In the genomic region with DNA sequence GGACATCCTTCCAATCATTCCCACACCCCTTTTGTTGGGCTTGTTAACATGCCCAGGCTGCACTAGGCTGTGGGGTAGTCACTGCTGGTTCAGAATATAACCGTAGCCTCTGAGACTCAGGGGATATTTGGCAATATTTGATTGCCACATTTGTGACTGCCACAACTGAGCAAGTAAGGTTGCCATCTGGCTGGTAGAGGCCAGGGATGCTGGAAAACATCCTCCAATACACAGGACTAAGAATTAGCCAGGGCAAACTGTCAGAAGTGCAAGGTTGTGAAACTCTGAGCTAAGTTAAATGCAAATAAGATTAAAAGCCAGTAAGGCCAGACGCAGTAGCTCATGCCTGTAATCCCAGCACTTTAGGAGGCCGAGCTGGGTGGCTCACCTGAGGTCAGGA, we compare ENCODE assay signal across 23 cellular contexts.
A peak's percentile ranks its signal among the peaks of the same experiment; 100 is the strongest.
DNase-seq lines count a peak whose midpoint lies in the region; ATAC-seq and TF ChIP-seq lines count a peak whose summit lies in the region.
"Had no signal": no experiment of that assay in that cellular context is flagged by ENCODE, and none has a peak within 500 bp of the region (broad histone marks: within the 10 kb centered on the region; RNA-seq: fewer than 3 reads in every experiment).

No MANE protein-coding gene starts in this region.

- TF ChIP-seq CTCF in GM23338 (conservative IDR thresholded peaks at IDR 0.05; ENCODE audit: low read depth in 2 of 2), result no peak
- no peak for TF ChIP-seq CTCF in mammary epithelial cell (conservative IDR thresholded peaks at IDR 0.05 in 1 of 2, IDR thresholded peaks at IDR 0.05 in 1 of 2; ENCODE audit: extremely low read depth in 1 of 2, insufficient read depth in 1 of 2, low read depth in 1 of 2, low read length in 2 of 2)
- TF ChIP-seq CTCF in nephron progenitor cell (IDR thresholded peaks at IDR 0.05), result no peak
- TF ChIP-seq CTCF in PC-9 (conservative IDR thresholded peaks at IDR 0.05), result no peak

- in situ Hi-C loops in mammary epithelial cell (cut with MboI; ENCODE audit: low sequenced_read_pairs in 2 of 2), result no loop called here

- H3K27me3 ChIP-seq in GM23338 (ENCODE audit: insufficient read depth) (no peaks in the 10 kb centered on the region), mammary epithelial cell (ENCODE audit: insufficient read depth, low read length) (no peaks in the 10 kb centered on the region), PC-9 (ENCODE audit: insufficient read depth, low read depth) (no peaks in the 10 kb centered on the region)
- H3K27me3 ChIP-seq: ascending aorta had no signal

- H3K27ac ChIP-seq in GM23338 (ENCODE audit: low read depth) (peak overlapping the region; percentile 30), mammary epithelial cell (ENCODE audit: insufficient read depth, low read depth, low read length) (no peak overlapping the region), PC-9 (no peak overlapping the region)
- H3K27ac ChIP-seq: ascending aorta, SK-N-MC, thoracic aorta had no signal

- ATAC-seq in GM23338, result no peak
- no peak for ATAC-seq in HG02610 (IDR thresholded peaks at IDR 0.05; ENCODE audit: unreplicated experiment)
- ATAC-seq in GM18868 (IDR thresholded peaks at IDR 0.05; ENCODE audit: unreplicated experiment), result no peak
- ATAC-seq: activated CD4-positive, CD25-positive, alpha-beta regulatory T cell treated with anti-CD3 and anti-CD28 coated beads, Interleukin-2, amount 50 U/mL, for 24 hours; activated T-cell treated with anti-CD3 and anti-CD28 coated beads, Interleukin-2, amount 50 U/mL, for 4 hours; Panc1 had no signal

- H3F3A ChIP-seq in GM23338 (replicated peaks; ENCODE audit: low read depth) (peaks cover 31% of the 10 kb centered on the region; the same call in 1 of the 2 replicates), PC-9 (ENCODE audit: insufficient read depth, low read depth) (peaks cover 36% of the 10 kb centered on the region)

- CTCF ChIA-PET in mammary epithelial cell (lab: Charles Lee; ENCODE audit: low non-redundant PET) (no interaction called here), PC-9 (lab: Charles Lee) (interaction anchor here (0.6 kb wide), 1 partner anchor 22 kb away, joined by 7 read pairs; no protein-coding TSS in a partner anchor)

- H3K4me1 Mint-ChIP-seq in GM23338, result peaks cover 9% of the 10 kb centered on the region; the same call in 2 of the 3 replicates
- no peaks in the 10 kb centered on the region for H3K4me1 Mint-ChIP-seq in nephron progenitor cell

- H3K4me2 ChIP-seq in GM23338 (no peak overlapping the region), mammary epithelial cell (ENCODE audit: insufficient read depth, low read depth, low read length) (no peak overlapping the region), PC-9 (no peak overlapping the region)

- H3K9me2 ChIP-seq in GM23338 (ENCODE audit: insufficient read depth) (no peaks in the 10 kb centered on the region), PC-9 (ENCODE audit: insufficient read depth) (no peaks in the 10 kb centered on the region)

- no peaks in the 10 kb centered on the region for H3K9me3 ChIP-seq in mammary epithelial cell (replicated peaks; ENCODE audit: insufficient read depth, low read length)
- H3K9me3 ChIP-seq in PC-9 (ENCODE audit: insufficient read depth, low read depth), result no peaks in the 10 kb centered on the region
- H3K9me3 ChIP-seq: ascending aorta, thoracic aorta had no signal

- no peak overlapping the region for H3K9ac ChIP-seq in mammary epithelial cell (ENCODE audit: insufficient read depth, low read length)

- dilution Hi-C loops in mammary epithelial cell (cut with HindIII; ENCODE audit: low sequenced_read_pairs), result no loop called here

- H2AFZ ChIP-seq in GM23338, result no peak overlapping the region
- no peak overlapping the region for H2AFZ ChIP-seq in mammary epithelial cell (ENCODE audit: low read depth, low read length)
- H2AFZ ChIP-seq in PC-9, result no peak overlapping the region

- H3K27ac Mint-ChIP-seq in GM23338 (no peak overlapping the region), nephron progenitor cell (peak overlapping the region; percentile 89)
- H3K27ac Mint-ChIP-seq: T-helper 2 cell treated with Interferon-gamma antibody and Interleukin-4, amounts not matched to agents 5 μg/mL and 100 μg/mL, for 36 hours had no signal

- H3K79me2 ChIP-seq in GM23338 (replicated peaks; ENCODE audit: insufficient read depth), result peaks cover 84% of the 10 kb centered on the region
- H3K79me2 ChIP-seq in mammary epithelial cell (ENCODE audit: insufficient read depth, low read length), result peaks cover 44% of the 10 kb centered on the region
- no peaks in the 10 kb centered on the region; the same call in 1 of the 2 replicates for H3K79me2 ChIP-seq in PC-9 (ENCODE audit: low read depth)

- 88% methylated on average over 3 of the region's 3 CpGs for WGBS in mammary epithelial cell (ENCODE audit: low coverage, missing lambda C conversion rate)

- no peak for DNase-seq in GM23338 (ENCODE audit: low spot score)
- DNase-seq in NCI-H2171 treated with DMSO at 0.1 percent for 48 hours (lab: John Stamatoyannopoulos, UW), result peak; percentile 54
- DNase-seq in mammary epithelial cell, result peak; percentile 46
- no peak for DNase-seq in nephron progenitor cell
- no peak for DNase-seq in PC-9
- DNase-seq: activated naive CD4-positive, alpha-beta T cell treated with anti-CD3 and anti-CD28 coated beads, Interleukin-2, amount 50 U/mL, for 16 hours; activated T-cell treated with anti-CD3 and anti-CD28 coated beads, Interleukin-2, amount 50 U/mL, for 4 hours; DMS79; erythroblast; HCEC 1CT; left cardiac atrium; NCI-H1930; NCI-H345; stimulated activated naive CD4-positive, alpha-beta T cell had no signal

- H4K20me1 ChIP-seq in GM23338 (replicated peaks; ENCODE audit: insufficient read depth), result peaks cover 36% of the 10 kb centered on the region
- H4K20me1 ChIP-seq in mammary epithelial cell (ENCODE audit: insufficient read depth, low read length), result no peaks in the 10 kb centered on the region
- H4K20me1 ChIP-seq in PC-9 (ENCODE audit: insufficient read depth), result peaks cover 54% of the 10 kb centered on the region

- H3K4me3 ChIP-seq in GM23338, result no peak overlapping the region
- H3K4me3 ChIP-seq in mammary epithelial cell (replicated peaks in 1 of 3; ENCODE audit: insufficient read depth in 1 of 3, low read depth in 2 of 3, low read length in 3 of 3), result no peak overlapping the region
- H3K4me3 ChIP-seq in PC-9, result no peak overlapping the region
- H3K4me3 ChIP-seq: ascending aorta, SK-N-MC, thoracic aorta had no signal

- no peak overlapping the region for H3K4me3 Mint-ChIP-seq in GM23338
- H3K4me3 Mint-ChIP-seq in nephron progenitor cell, result no peak overlapping the region
- H3K4me3 Mint-ChIP-seq: activated T-cell treated with anti-CD3 and anti-CD28 coated beads, Interleukin-2, amount 50 U/mL, for 4 hours; mesothelial cell of epicardium; T-helper 2 cell treated with Interferon-gamma antibody and Interleukin-4, amounts not matched to agents 5 μg/mL and 100 μg/mL, for 36 hours had no signal

- POLR2A ChIA-PET in PC-9 (lab: Charles Lee; ENCODE audit: unreplicated experiment), result no interaction called here

- H3K36me3 Mint-ChIP-seq in GM23338 (ENCODE audit: low read depth) (peaks cover 85% of the 10 kb centered on the region), nephron progenitor cell (ENCODE audit: low read depth) (peaks cover 77% of the 10 kb centered on the region)

- BruUV-seq in mammary epithelial cell (replicated peaks; lab: Mats Ljungman, UMichigan) (no TSS peak), PC-9 (replicated peaks; lab: Mats Ljungman, UMichigan) (no TSS peak)

- intact Hi-C loops in mammary epithelial cell (cut with micrococcal nuclease), result no loop called here
- intact Hi-C loops in PC-9 (cut with micrococcal nuclease; ENCODE audit: unreplicated experiment), result no loop called here

- H3K4me1 ChIP-seq in GM23338 (ENCODE audit: insufficient read depth), result no peaks in the 10 kb centered on the region
- H3K4me1 ChIP-seq in mammary epithelial cell (ENCODE audit: insufficient read depth, low read length), result no peaks in the 10 kb centered on the region
- no peaks in the 10 kb centered on the region for H3K4me1 ChIP-seq in PC-9 (replicated peaks; ENCODE audit: insufficient read depth)
- H3K4me1 ChIP-seq: ascending aorta had no signal

- H3K36me3 ChIP-seq in GM23338 (ENCODE audit: insufficient read depth), result peaks cover 50% of the 10 kb centered on the region
- H3K36me3 ChIP-seq in mammary epithelial cell (ENCODE audit: insufficient read depth, low read length), result peaks cover 47% of the 10 kb centered on the region
- peaks cover 63% of the 10 kb centered on the region for H3K36me3 ChIP-seq in PC-9 (ENCODE audit: low read depth)

- H3K27me3 Mint-ChIP-seq in GM23338 (ENCODE audit: insufficient read depth, low read depth, poor library complexity) (peaks cover 9% of the 10 kb centered on the region), nephron progenitor cell (ENCODE audit: low read depth, poor library complexity) (peaks cover 3% of the 10 kb centered on the region)

- H3K9me3 Mint-ChIP-seq in GM23338, result no peaks in the 10 kb centered on the region
- no peaks in the 10 kb centered on the region for H3K9me3 Mint-ChIP-seq in nephron progenitor cell
- H3K9me3 Mint-ChIP-seq: activated T-cell treated with anti-CD3 and anti-CD28 coated beads, Interleukin-2, amount 50 U/mL, for 4 hours; mesothelial cell of epicardium; T-helper 2 cell treated with Interferon-gamma antibody and Interleukin-4, amounts not matched to agents 5 μg/mL and 100 μg/mL, for 36 hours had no signal

TF ChIP-seq in GM23338, 12 proteins besides CTCF, POLR2A, EP300 and RAD21 (continues in another document):
- TF ChIP-seq EZH2phosphoT487 (IDR thresholded peaks at IDR 0.05; ENCODE audit: unreplicated experiment) (no peak), EZH2 (IDR thresholded peaks at IDR 0.05; ENCODE audit: low read depth, unreplicated experiment) (no peak), POLR2AphosphoS5 (IDR thresholded peaks at IDR 0.05; ENCODE audit: low read depth) (no peak)

Comparison
In these comparisons a context has a peak if more than half of its experiments do, and no peak if none do; other contexts are left out.
1. DNase-seq: peak in NCI-H2171 treated with DMSO at 0.1 percent for 48 hours (single experiment) and mammary epithelial cell (single experiment); none in GM23338 (single experiment), nephron progenitor cell (single experiment) and PC-9 (0 of 2).